In genomic region chr17:72666519-72666874, GRCh38 we compare ENCODE assay signal across 1 cellular context.
A peak's percentile ranks its signal among the peaks of the same experiment; 100 is the strongest.
TF ChIP-seq lines count a peak whose summit lies in the region.

No MANE protein-coding gene starts in this region.

TF ChIP-seq in HepG2, 621 proteins besides CTCF, POLR2A, EP300 and RAD21 (continued from another document and continues in another):
- TF ChIP-seq, protein P1, sequence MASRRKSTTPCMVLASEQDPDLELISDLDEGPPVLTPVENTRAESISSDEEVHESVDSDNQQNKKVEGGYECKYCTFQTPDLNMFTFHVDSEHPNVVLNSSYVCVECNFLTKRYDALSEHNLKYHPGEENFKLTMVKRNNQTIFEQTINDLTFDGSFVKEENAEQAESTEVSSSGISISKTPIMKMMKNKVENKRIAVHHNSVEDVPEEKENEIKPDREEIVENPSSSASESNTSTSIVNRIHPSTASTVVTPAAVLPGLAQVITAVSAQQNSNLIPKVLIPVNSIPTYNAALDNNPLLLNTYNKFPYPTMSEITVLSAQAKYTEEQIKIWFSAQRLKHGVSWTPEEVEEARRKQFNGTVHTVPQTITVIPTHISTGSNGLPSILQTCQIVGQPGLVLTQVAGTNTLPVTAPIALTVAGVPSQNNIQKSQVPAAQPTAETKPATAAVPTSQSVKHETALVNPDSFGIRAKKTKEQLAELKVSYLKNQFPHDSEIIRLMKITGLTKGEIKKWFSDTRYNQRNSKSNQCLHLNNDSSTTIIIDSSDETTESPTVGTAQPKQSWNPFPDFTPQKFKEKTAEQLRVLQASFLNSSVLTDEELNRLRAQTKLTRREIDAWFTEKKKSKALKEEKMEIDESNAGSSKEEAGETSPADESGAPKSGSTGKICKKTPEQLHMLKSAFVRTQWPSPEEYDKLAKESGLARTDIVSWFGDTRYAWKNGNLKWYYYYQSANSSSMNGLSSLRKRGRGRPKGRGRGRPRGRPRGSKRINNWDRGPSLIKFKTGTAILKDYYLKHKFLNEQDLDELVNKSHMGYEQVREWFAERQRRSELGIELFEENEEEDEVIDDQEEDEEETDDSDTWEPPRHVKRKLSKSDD (CRISPR knock-in tag; IDR thresholded peaks at IDR 0.05; ENCODE audit: low read depth) = no peak
- TF ChIP-seq MTF2 (CRISPR knock-in tag; IDR thresholded peaks at IDR 0.05; ENCODE audit: borderline replicate concordance) (no peak), CHD2 (IDR thresholded peaks at IDR 0.05; ENCODE audit: low read depth, low read length) (no peak), GPN1 (CRISPR knock-in tag; IDR thresholded peaks at IDR 0.05; ENCODE audit: borderline replicate concordance) (no peak), EHMT2 (IDR thresholded peaks at IDR 0.05; ENCODE audit: borderline replicate concordance, low read depth, low read length) (no peak), MIXL1 (CRISPR knock-in tag; IDR thresholded peaks at IDR 0.05) (no peak), KAT8 (CRISPR knock-in tag; IDR thresholded peaks at IDR 0.05) (0 out of 2 replicates have a peak, but pooled peaks have one; percentile 31), ZNF768 (CRISPR knock-in tag; IDR thresholded peaks at IDR 0.05) (no peak), ZNF3 (CRISPR knock-in tag; IDR thresholded peaks at IDR 0.05) (no peak), SRSF9 (IDR thresholded peaks at IDR 0.05; ENCODE audit: borderline replicate concordance, insufficient read depth, low read depth, low read length, poor library complexity, severe bottlenecking) (no peak), ZNF816 (CRISPR knock-in tag; IDR thresholded peaks at IDR 0.05; ENCODE audit: borderline replicate concordance) (no peak), HNF4A (CRISPR knock-in tag; IDR thresholded peaks at IDR 0.05) (peak; percentile 49), KDM2A (CRISPR knock-in tag; IDR thresholded peaks at IDR 0.05; ENCODE audit: borderline replicate concordance, low read depth) (no peak), STAT5B (CRISPR knock-in tag; IDR thresholded peaks at IDR 0.05) (no peak), SP5 (CRISPR knock-in tag; IDR thresholded peaks at IDR 0.05; ENCODE audit: borderline replicate concordance, low read depth) (peak; percentile 92), BRD4 (CRISPR knock-in tag; IDR thresholded peaks at IDR 0.05) (no peak), RORA (CRISPR knock-in tag; IDR thresholded peaks at IDR 0.05) (no peak), MYNN (CRISPR knock-in tag; IDR thresholded peaks at IDR 0.05; ENCODE audit: low read depth) (no peak), FOXA3 (CRISPR knock-in tag; IDR thresholded peaks at IDR 0.05) (peak; percentile 16; the same call in 1 of the 2 replicates), ZNF138 (CRISPR knock-in tag; IDR thresholded peaks at IDR 0.05; ENCODE audit: low read depth) (0 out of 2 replicates have a peak, but pooled peaks have one; percentile 44), HES4 (CRISPR knock-in tag; IDR thresholded peaks at IDR 0.05; ENCODE audit: borderline replicate concordance) (no peak), ARID2 (CRISPR knock-in tag; IDR thresholded peaks at IDR 0.05; ENCODE audit: borderline replicate concordance) (no peak), SP1 (IDR thresholded peaks at IDR 0.05) (no peak), SP1 (CRISPR knock-in tag; IDR thresholded peaks at IDR 0.05) (no peak), ZBTB20 (CRISPR knock-in tag; IDR thresholded peaks at IDR 0.05; ENCODE audit: borderline replicate concordance, low read depth) (peak; percentile 75; the same call in 1 of the 2 replicates), ATF7-NPFF (CRISPR knock-in tag; IDR thresholded peaks at IDR 0.05; ENCODE audit: low read depth) (no peak), ZNF10 (CRISPR knock-in tag; IDR thresholded peaks at IDR 0.05; ENCODE audit: borderline replicate concordance, low read depth) (no peak), AGO1 (IDR thresholded peaks at IDR 0.05; ENCODE audit: low read depth, low read length, poor library complexity, severe bottlenecking) (no peak), ATRX (CRISPR knock-in tag; IDR thresholded peaks at IDR 0.05; ENCODE audit: borderline replicate concordance) (no peak), ZNF564 (CRISPR knock-in tag; IDR thresholded peaks at IDR 0.05) (no peak), RFX1 (IDR thresholded peaks at IDR 0.05) (no peak), ZNF407 (CRISPR knock-in tag; IDR thresholded peaks at IDR 0.05; ENCODE audit: not compliant biosample characterization) (no peak), IKZF1 (IDR thresholded peaks at IDR 0.05) (no peak), BRF2 (CRISPR knock-in tag; IDR thresholded peaks at IDR 0.05) (no peak), HMG20A (CRISPR knock-in tag; IDR thresholded peaks at IDR 0.05; ENCODE audit: borderline replicate concordance) (peak; percentile 56; the same call in 1 of the 2 replicates), ZFAT (CRISPR knock-in tag; conservative IDR thresholded peaks at IDR 0.05) (no peak), PCBP1 (IDR thresholded peaks at IDR 0.05; ENCODE audit: borderline replicate concordance, low read depth, low read length) (no peak)
- TF ChIP-seq, protein P2, sequence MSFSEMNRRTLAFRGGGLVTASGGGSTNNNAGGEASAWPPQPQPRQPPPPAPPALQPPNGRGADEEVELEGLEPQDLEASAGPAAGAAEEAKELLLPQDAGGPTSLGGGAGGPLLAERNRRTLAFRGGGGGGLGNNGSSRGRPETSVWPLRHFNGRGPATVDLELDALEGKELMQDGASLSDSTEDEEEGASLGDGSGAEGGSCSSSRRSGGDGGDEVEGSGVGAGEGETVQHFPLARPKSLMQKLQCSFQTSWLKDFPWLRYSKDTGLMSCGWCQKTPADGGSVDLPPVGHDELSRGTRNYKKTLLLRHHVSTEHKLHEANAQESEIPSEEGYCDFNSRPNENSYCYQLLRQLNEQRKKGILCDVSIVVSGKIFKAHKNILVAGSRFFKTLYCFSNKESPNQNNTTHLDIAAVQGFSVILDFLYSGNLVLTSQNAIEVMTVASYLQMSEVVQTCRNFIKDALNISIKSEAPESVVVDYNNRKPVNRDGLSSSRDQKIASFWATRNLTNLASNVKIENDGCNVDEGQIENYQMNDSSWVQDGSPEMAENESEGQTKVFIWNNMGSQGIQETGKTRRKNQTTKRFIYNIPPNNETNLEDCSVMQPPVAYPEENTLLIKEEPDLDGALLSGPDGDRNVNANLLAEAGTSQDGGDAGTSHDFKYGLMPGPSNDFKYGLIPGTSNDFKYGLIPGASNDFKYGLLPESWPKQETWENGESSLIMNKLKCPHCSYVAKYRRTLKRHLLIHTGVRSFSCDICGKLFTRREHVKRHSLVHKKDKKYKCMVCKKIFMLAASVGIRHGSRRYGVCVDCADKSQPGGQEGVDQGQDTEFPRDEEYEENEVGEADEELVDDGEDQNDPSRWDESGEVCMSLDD (CRISPR knock-in tag; IDR thresholded peaks at IDR 0.05; ENCODE audit: borderline replicate concordance) = no peak
- TF ChIP-seq, protein P3, sequence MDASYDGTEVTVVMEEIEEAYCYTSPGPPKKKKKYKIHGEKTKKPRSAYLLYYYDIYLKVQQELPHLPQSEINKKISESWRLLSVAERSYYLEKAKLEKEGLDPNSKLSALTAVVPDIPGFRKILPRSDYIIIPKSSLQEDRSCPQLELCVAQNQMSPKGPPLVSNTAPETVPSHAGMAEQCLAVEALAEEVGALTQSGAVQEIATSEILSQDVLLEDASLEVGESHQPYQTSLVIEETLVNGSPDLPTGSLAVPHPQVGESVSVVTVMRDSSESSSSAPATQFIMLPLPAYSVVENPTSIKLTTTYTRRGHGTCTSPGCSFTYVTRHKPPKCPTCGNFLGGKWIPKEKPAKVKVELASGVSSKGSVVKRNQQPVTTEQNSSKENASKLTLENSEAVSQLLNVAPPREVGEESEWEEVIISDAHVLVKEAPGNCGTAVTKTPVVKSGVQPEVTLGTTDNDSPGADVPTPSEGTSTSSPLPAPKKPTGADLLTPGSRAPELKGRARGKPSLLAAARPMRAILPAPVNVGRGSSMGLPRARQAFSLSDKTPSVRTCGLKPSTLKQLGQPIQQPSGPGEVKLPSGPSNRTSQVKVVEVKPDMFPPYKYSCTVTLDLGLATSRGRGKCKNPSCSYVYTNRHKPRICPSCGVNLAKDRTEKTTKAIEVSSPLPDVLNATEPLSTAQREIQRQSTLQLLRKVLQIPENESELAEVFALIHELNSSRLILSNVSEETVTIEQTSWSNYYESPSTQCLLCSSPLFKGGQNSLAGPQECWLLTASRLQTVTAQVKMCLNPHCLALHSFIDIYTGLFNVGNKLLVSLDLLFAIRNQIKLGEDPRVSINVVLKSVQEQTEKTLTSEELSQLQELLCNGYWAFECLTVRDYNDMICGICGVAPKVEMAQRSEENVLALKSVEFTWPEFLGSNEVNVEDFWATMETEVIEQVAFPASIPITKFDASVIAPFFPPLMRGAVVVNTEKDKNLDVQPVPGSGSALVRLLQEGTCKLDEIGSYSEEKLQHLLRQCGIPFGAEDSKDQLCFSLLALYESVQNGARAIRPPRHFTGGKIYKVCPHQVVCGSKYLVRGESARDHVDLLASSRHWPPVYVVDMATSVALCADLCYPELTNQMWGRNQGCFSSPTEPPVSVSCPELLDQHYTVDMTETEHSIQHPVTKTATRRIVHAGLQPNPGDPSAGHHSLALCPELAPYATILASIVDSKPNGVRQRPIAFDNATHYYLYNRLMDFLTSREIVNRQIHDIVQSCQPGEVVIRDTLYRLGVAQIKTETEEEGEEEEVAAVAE (CRISPR knock-in tag; IDR thresholded peaks at IDR 0.05; ENCODE audit: borderline replicate concordance) = no peak
- TF ChIP-seq, protein P4, sequence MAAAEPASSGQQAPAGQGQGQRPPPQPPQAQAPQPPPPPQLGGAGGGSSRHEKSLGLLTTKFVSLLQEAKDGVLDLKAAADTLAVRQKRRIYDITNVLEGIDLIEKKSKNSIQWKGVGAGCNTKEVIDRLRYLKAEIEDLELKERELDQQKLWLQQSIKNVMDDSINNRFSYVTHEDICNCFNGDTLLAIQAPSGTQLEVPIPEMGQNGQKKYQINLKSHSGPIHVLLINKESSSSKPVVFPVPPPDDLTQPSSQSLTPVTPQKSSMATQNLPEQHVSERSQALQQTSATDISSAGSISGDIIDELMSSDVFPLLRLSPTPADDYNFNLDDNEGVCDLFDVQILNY (CRISPR knock-in tag; conservative IDR thresholded peaks at IDR 0.05) = no peak
- TF ChIP-seq, protein P5, sequence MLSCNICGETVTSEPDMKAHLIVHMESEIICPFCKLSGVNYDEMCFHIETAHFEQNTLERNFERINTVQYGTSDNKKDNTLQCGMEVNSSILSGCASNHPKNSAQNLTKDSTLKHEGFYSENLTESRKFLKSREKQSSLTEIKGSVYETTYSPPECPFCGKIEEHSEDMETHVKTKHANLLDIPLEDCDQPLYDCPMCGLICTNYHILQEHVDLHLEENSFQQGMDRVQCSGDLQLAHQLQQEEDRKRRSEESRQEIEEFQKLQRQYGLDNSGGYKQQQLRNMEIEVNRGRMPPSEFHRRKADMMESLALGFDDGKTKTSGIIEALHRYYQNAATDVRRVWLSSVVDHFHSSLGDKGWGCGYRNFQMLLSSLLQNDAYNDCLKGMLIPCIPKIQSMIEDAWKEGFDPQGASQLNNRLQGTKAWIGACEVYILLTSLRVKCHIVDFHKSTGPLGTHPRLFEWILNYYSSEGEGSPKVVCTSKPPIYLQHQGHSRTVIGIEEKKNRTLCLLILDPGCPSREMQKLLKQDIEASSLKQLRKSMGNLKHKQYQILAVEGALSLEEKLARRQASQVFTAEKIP (CRISPR knock-in tag; IDR thresholded peaks at IDR 0.05; ENCODE audit: borderline replicate concordance) = no peak
